In the genomic region with DNA sequence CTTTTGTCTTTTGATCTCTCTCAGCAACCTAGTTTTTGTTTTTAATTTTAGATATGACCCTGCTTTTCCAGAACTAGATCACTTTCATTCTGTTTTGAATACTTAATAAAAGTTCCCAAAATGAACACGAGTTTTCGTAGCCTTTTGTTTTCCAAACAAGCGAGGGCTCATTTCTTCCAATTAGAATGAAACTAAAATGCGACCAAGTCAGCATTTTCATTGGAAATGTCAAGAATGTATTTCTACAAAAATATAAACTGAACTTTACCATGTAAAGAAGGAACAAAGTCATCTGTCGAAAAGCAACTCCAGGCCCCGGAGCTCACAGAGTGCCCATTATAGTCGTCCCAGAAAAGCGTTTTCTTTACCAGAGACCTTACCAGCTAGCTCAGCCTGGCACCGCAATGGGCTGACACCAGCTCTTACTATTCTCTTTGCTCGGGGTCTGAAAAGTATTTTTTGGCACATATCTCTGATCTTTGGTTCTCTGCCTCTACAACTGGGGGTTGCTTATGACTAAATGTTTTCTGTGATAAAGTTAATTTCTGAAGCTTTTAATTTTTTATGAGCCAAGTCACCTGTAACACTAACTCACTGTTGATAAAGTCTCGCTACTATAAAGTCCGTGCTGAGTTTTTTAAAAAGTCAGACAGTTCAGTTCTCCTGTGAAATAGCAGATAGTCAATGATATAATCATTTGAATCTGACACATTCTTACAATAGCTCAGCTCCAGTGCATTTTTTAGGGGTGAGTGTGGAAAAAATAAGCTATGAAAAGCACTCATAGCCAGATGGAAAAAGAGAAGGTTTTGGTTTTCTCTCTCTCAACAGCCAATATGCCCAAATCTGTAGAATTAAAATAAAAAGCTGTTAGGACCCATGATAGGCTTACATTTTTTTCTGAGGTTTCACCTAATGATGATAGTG, we compare ENCODE assay signal across 16 cellular contexts. TPM values are rescaled to one million over a fixed set of nuclear protein-coding genes. Genes with fewer than 3 reads are reported as not detected.
DNase-seq lines count a peak whose midpoint lies in the region; ATAC-seq and TF ChIP-seq lines count a peak whose summit lies in the region.
"Had no signal": no experiment of that assay in that cellular context is flagged by ENCODE, and none has a peak within 500 bp of the region (broad histone marks: within the 10 kb centered on the region; RNA-seq: fewer than 3 reads in every experiment).

No MANE protein-coding gene starts in this region.

- no peak for ATAC-seq in CD4-positive, alpha-beta T cell (ENCODE audit: poor library complexity)
- no peak for ATAC-seq in T-cell (replicated peaks in 1 of 4)
- ATAC-seq in activated T-cell treated with anti-CD3 and anti-CD28 coated beads, Interleukin-2, amount 50 U/mL, for 72 hours (replicated peaks in 1 of 2), result no peak
- ATAC-seq: lower lobe of right lung, Panc1 had no signal

- H3K4me3 Mint-ChIP-seq in CD4-positive, alpha-beta T cell, result peak overlapping the region; percentile 4
- H3K4me3 Mint-ChIP-seq in T-cell, result peak overlapping the region in 2 of 3 donors; percentile 5 to 32
- peak overlapping the region in 1 of 2 donors; percentile 57 for H3K4me3 Mint-ChIP-seq in activated T-cell treated with anti-CD3 and anti-CD28 coated beads, Interleukin-2, amount 50 U/mL, for 72 hours
- H3K4me3 Mint-ChIP-seq: T-helper 2 cell treated with Interferon-gamma antibody and Interleukin-4, amounts not matched to agents 5 μg/mL and 100 μg/mL, for 36 hours had no signal

- POLR2A ChIA-PET in CD4-positive, alpha-beta T cell (lab: Charles Lee), result no interaction called here
- POLR2A ChIA-PET in T-cell (lab: Charles Lee), result no interaction called here

- H3K27ac ChIP-seq in CD4-positive, alpha-beta T cell (ENCODE audit: low read depth, low read length), result no peak overlapping the region
- H3K27ac ChIP-seq in sigmoid colon (peak overlapping the region; percentile 14 to 76 (median 68)), ovary (no peak overlapping the region)
- H3K27ac ChIP-seq: cardiac muscle cell, lower lobe of right lung had no signal

- no peak for TF ChIP-seq CTCF in CD4-positive, alpha-beta T cell (IDR thresholded peaks at IDR 0.05)
- TF ChIP-seq CTCF in sigmoid colon (IDR thresholded peaks at IDR 0.05) (no peak), ovary (IDR thresholded peaks at IDR 0.05) (no peak)

- H3K4me1 ChIP-seq in sigmoid colon, result peaks cover 0 to 42% (median 38%) of the 10 kb centered on the region in 4 donors
- H3K4me1 ChIP-seq in ovary (ENCODE audit: insufficient read depth), result peaks cover 2% of the 10 kb centered on the region
- H3K4me1 ChIP-seq: lower lobe of right lung had no signal

- TF ChIP-seq POLR2A in sigmoid colon (IDR thresholded peaks at IDR 0.05) (no peak), ovary (IDR thresholded peaks at IDR 0.05) (no peak)

- H3K27me3 ChIP-seq in CD4-positive, alpha-beta T cell (ENCODE audit: control insufficient read depth, insufficient read depth, low read length), result no peaks in the 10 kb centered on the region
- H3K27me3 ChIP-seq in sigmoid colon, result no peaks in the 10 kb centered on the region
- no peaks in the 10 kb centered on the region for H3K27me3 ChIP-seq in ovary
- H3K27me3 ChIP-seq: cardiac muscle cell had no signal

- H3K4me1 Mint-ChIP-seq in CD4-positive, alpha-beta T cell (ENCODE audit: low read depth), result no peaks in the 10 kb centered on the region
- peaks cover 0 to 1% (median 0%) of the 10 kb centered on the region in 3 donors for H3K4me1 Mint-ChIP-seq in T-cell
- H3K4me1 Mint-ChIP-seq in activated T-cell treated with anti-CD3 and anti-CD28 coated beads, Interleukin-2, amount 50 U/mL, for 72 hours (ENCODE audit: low read depth), result peaks cover 4% of the 10 kb centered on the region

- H3K9me3 Mint-ChIP-seq in CD4-positive, alpha-beta T cell, result no peaks in the 10 kb centered on the region
- H3K9me3 Mint-ChIP-seq in T-cell, result no peaks in the 10 kb centered on the region
- no peaks in the 10 kb centered on the region for H3K9me3 Mint-ChIP-seq in activated T-cell treated with anti-CD3 and anti-CD28 coated beads, Interleukin-2, amount 50 U/mL, for 72 hours
- H3K9me3 Mint-ChIP-seq: T-helper 2 cell treated with Interferon-gamma antibody and Interleukin-4, amounts not matched to agents 5 μg/mL and 100 μg/mL, for 36 hours had no signal

- peaks cover 4% of the 10 kb centered on the region for H3K27me3 Mint-ChIP-seq in CD4-positive, alpha-beta T cell
- H3K27me3 Mint-ChIP-seq in T-cell, result peaks cover 1 to 8% of the 10 kb centered on the region in 2 donors
- peaks cover 7% of the 10 kb centered on the region for H3K27me3 Mint-ChIP-seq in activated T-cell treated with anti-CD3 and anti-CD28 coated beads, Interleukin-2, amount 50 U/mL, for 72 hours (ENCODE audit: low read depth)

- H3K27ac Mint-ChIP-seq in CD4-positive, alpha-beta T cell, result no peak overlapping the region
- no peak overlapping the region for H3K27ac Mint-ChIP-seq in T-cell
- no peak overlapping the region for H3K27ac Mint-ChIP-seq in activated T-cell treated with anti-CD3 and anti-CD28 coated beads, Interleukin-2, amount 50 U/mL, for 72 hours
- H3K27ac Mint-ChIP-seq: T-helper 2 cell treated with Interferon-gamma antibody and Interleukin-4, amounts not matched to agents 5 μg/mL and 100 μg/mL, for 36 hours had no signal

- no peaks in the 10 kb centered on the region for H3K9me3 ChIP-seq in CD4-positive, alpha-beta T cell (ENCODE audit: control insufficient read depth, low read length)
- H3K9me3 ChIP-seq in sigmoid colon, result no peaks in the 10 kb centered on the region
- H3K9me3 ChIP-seq in ovary, result no peaks in the 10 kb centered on the region
- H3K9me3 ChIP-seq: lower lobe of right lung had no signal

- H3K4me3 ChIP-seq in sigmoid colon, result no peak overlapping the region
- H3K4me3 ChIP-seq in ovary, result no peak overlapping the region
- H3K4me3 ChIP-seq: cardiac muscle cell, lower lobe of right lung had no signal

- no peaks in the 10 kb centered on the region for H3K36me3 Mint-ChIP-seq in CD4-positive, alpha-beta T cell (ENCODE audit: low read depth)
- H3K36me3 Mint-ChIP-seq in T-cell, result no peaks in the 10 kb centered on the region
- no peaks in the 10 kb centered on the region for H3K36me3 Mint-ChIP-seq in activated T-cell treated with anti-CD3 and anti-CD28 coated beads, Interleukin-2, amount 50 U/mL, for 72 hours (ENCODE audit: insufficient read depth in 2 of 2)

- CTCF ChIA-PET in CD4-positive, alpha-beta T cell (lab: Charles Lee), result no interaction called here
- CTCF ChIA-PET in T-cell (lab: Charles Lee), result interaction anchor here (0.6 to 0.7 kb wide), 2 partner anchors 8 to 14 kb away, joined by 3 read pairs; no protein-coding TSS in a partner anchor

- H3K36me3 ChIP-seq in sigmoid colon, result no peaks in the 10 kb centered on the region
- H3K36me3 ChIP-seq in ovary, result no peaks in the 10 kb centered on the region
- H3K36me3 ChIP-seq: cardiac muscle cell, lower lobe of right lung had no signal

- 87 to 94% methylated on average over 12 of the region's 12 CpGs for WGBS in sigmoid colon, 2 donors
- WGBS in ovary, 3 donors, result 22 to 36% (median 30%) methylated on average over 12 of the region's 12 CpGs

- DNase-seq in CD4-positive, alpha-beta T cell, result no peak
- no peak for DNase-seq in T-cell
- DNase-seq in fibroblast of peridontal ligament (ENCODE audit: extremely low read depth), result peak; percentile 76
- DNase-seq in sigmoid colon, result no peak
- no peak for DNase-seq in GF-D8 (lab: John Stamatoyannopoulos, UW)
- DNase-seq in ovary, result no peak
- no peak for DNase-seq in stimulated activated CD4-positive, alpha-beta T cell treated with anti-CD3 and anti-CD28 coated beads, Interleukin-1b, Interleukin-23, amount 100 ng/mL, for 48 hours
- DNase-seq in activated T-cell treated with anti-CD3 and anti-CD28 coated beads, Interleukin-2, amount 50 U/mL, for 72 hours, result no peak
- DNase-seq: activated CD4-positive, alpha-beta T cell treated with anti-CD3 and anti-CD28 coated beads, Interleukin-2, amount 50 U/mL, for 4 hours; activated effector memory CD4-positive, alpha-beta T cell treated with anti-CD3 and anti-CD28 coated beads, Interleukin-2, amount 50 U/mL, for 16 hours; lower lobe of right lung; NCI-H1436 treated with DMSO at 0.1 percent for 48 hours; NCI-H524 treated with DMSO at 0.1 percent for 48 hours had no signal

- no peak for TF ChIP-seq EP300 in sigmoid colon (IDR thresholded peaks at IDR 0.05)
- no peak for TF ChIP-seq EP300 in ovary (IDR thresholded peaks at IDR 0.05)

- intact Hi-C loops in CD4-positive, alpha-beta T cell (cut with DNase I, micrococcal nuclease), result no loop called here
- intact Hi-C loops in sigmoid colon (cut with DNase I) (no loop called here), ovary (cut with DNase I) (no loop called here)

RNA-seq across cellular contexts. Expression of a gene that starts 43.4 kb away (rescaled TPM):
- 1 to 10 TPM; 1.9 to 2.3 TPM for total RNA-seq in CD4-positive, alpha-beta T cell
- total RNA-seq in T-cell (1 to 10 TPM; 1.2 to 3.9 (median 1.3) TPM), sigmoid colon (100 to 1,000 TPM in 2 of 4 donors, 10 to 100 TPM in 2; 79.8 to 135 (median 105) TPM), ovary (10 to 100 TPM in 2 of 7 donors, 1 to 10 TPM in 5; 4.6 to 22.4 (median 7.3) TPM)
- polyA plus RNA-seq in sigmoid colon (1 to 10 TPM; 4.2 to 7.8 (median 5.9) TPM), ovary (10 to 100 TPM in 1 of 2 donors, 1 to 10 TPM in 1; 2.3 to 13.0 TPM)
- total RNA-seq in activated T-cell treated with anti-CD3 and anti-CD28 coated beads, Interleukin-2, amount 50 U/mL, for 72 hours, result 10 to 100 TPM in 1 of 2 donors, 1 to 10 TPM in 1; 8.2 to 10.1 TPM

Comparison
In these comparisons a context has a peak if more than half of its experiments do, and no peak if none do; other contexts are left out.
1. H3K27ac ChIP-seq: peak in sigmoid colon (4 of 4); none in CD4-positive, alpha-beta T cell (single experiment) and ovary (0 of 2).